In genomic region chr18:3713166-3713565, GRCh38 we compare ENCODE assay signal across 1 cellular context.
TF ChIP-seq lines count a peak whose summit lies in the region.

No MANE protein-coding gene starts in this region.

TF ChIP-seq in H1, 55 proteins besides CTCF, POLR2A, EP300 and RAD21 (continued from another document):
- no peak for TF ChIP-seq MAX (IDR thresholded peaks at IDR 0.05)
- no peak for TF ChIP-seq USF2 (IDR thresholded peaks at IDR 0.05; ENCODE audit: low read length)
